ENCODE assay signal across 8 cellular contexts in genomic region chr1:116377564-116378529, GRCh38. TPM values are rescaled to one million over a fixed set of nuclear protein-coding genes. Genes with fewer than 3 reads are reported as not detected.
DNase-seq lines count a peak whose midpoint lies in the region; ATAC-seq and TF ChIP-seq lines count a peak whose summit lies in the region.

No MANE protein-coding gene starts in this region.

- H3K36me3 ChIP-seq in heart right ventricle = no peaks in the 10 kb centered on the region
- no peaks in the 10 kb centered on the region for H3K36me3 ChIP-seq in MM.1S (replicated peaks; ENCODE audit: insufficient read depth, low read length)

- TF ChIP-seq CTCF in heart right ventricle (IDR thresholded peaks at IDR 0.05) (no peak), MM.1S (IDR thresholded peaks at IDR 0.05; ENCODE audit: low read length) (no peak)

- WGBS in heart right ventricle, 2 donors = 25 to 32% methylated on average over 13 of the region's 13 CpGs

- intact Hi-C loops in heart right ventricle (cut with DNase I) = loop anchor here in 7 of 10 donors (5.0 kb wide), 6 partner anchors 34 to 226 kb away; partner anchors contain the start of gene CD58 (in 1 of the 7)

- H3K4me3 Mint-ChIP-seq in activated naive CD8-positive, alpha-beta T cell treated with anti-CD3 and anti-CD28 coated beads, Interleukin-2, amount 50 U/mL, for 24 hours = peak overlapping the region; percentile 97

- H3K27ac Mint-ChIP-seq in activated naive CD8-positive, alpha-beta T cell treated with anti-CD3 and anti-CD28 coated beads, Interleukin-2, amount 50 U/mL, for 24 hours = peak overlapping the region; percentile 89

- H3K27ac ChIP-seq in heart right ventricle (peak overlapping the region; percentile 91 to 98 (median 97)), MM.1S (ENCODE audit: low read length) (no peak overlapping the region)

- no peaks in the 10 kb centered on the region for H4K20me1 ChIP-seq in MM.1S (ENCODE audit: insufficient read depth, low read length)

- DNase-seq in AG20443 (ENCODE audit: low spot score) (peak; percentile 66), NOMO-1 treated with dmso at 0.1 percent for 144 hours (lab: John Stamatoyannopoulos, UW; ENCODE audit: unreplicated experiment) (peak; percentile 74), heart right ventricle (peak; percentile 57 to 62), putamen (ENCODE audit: low spot score) (peak; percentile 79), MM.1S (no peak)
- peak; percentile 30 for DNase-seq in activated naive CD8-positive, alpha-beta T cell treated with anti-CD3 and anti-CD28 coated beads, Interleukin-2, amount 50 U/mL, for 24 hours

- H3K36me3 Mint-ChIP-seq in activated naive CD8-positive, alpha-beta T cell treated with anti-CD3 and anti-CD28 coated beads, Interleukin-2, amount 50 U/mL, for 24 hours (ENCODE audit: low read depth) = peaks cover 35% of the 10 kb centered on the region

- H3K27me3 ChIP-seq in heart right ventricle (no peaks in the 10 kb centered on the region), MM.1S (replicated peaks; ENCODE audit: insufficient read depth, low read length) (no peaks in the 10 kb centered on the region)

- peaks cover 82% of the 10 kb centered on the region for H3K4me1 Mint-ChIP-seq in activated naive CD8-positive, alpha-beta T cell treated with anti-CD3 and anti-CD28 coated beads, Interleukin-2, amount 50 U/mL, for 24 hours

- no peaks in the 10 kb centered on the region for H3K9me3 Mint-ChIP-seq in activated naive CD8-positive, alpha-beta T cell treated with anti-CD3 and anti-CD28 coated beads, Interleukin-2, amount 50 U/mL, for 24 hours

- H2AFZ ChIP-seq in MM.1S (ENCODE audit: low read length) = no peak overlapping the region

- H3K9me3 ChIP-seq in heart right ventricle = no peaks in the 10 kb centered on the region
- no peaks in the 10 kb centered on the region for H3K9me3 ChIP-seq in MM.1S (replicated peaks; ENCODE audit: insufficient read depth, low read length)

- no peaks in the 10 kb centered on the region for H3K9me2 ChIP-seq in MM.1S (replicated peaks; ENCODE audit: insufficient read depth, low read length)

- H3K79me2 ChIP-seq in MM.1S (ENCODE audit: low read length) = peaks cover 91% of the 10 kb centered on the region

- H3K4me3 ChIP-seq in heart right ventricle (peak overlapping the region in 7 of 10 donors; percentile 3 to 88 (median 29)), MM.1S (ENCODE audit: low read length) (no peak overlapping the region)

- H3K4me1 ChIP-seq in heart right ventricle = peaks cover 28 to 92% (median 86%) of the 10 kb centered on the region in 9 donors
- peaks cover 11% of the 10 kb centered on the region; the same call in 1 of the 2 replicates for H3K4me1 ChIP-seq in MM.1S (ENCODE audit: low read length)

- ATAC-seq in GM18858 (IDR thresholded peaks at IDR 0.05; ENCODE audit: unreplicated experiment) (peak; percentile 76), HG03045 (IDR thresholded peaks at IDR 0.05; ENCODE audit: unreplicated experiment) (peak; percentile 53), heart right ventricle (peak in 7 of 8 donors; percentile 18 to 51 (median 47))
- ATAC-seq in activated naive CD8-positive, alpha-beta T cell treated with anti-CD3 and anti-CD28 coated beads, Interleukin-2, amount 50 U/mL, for 24 hours = peak; percentile 85

- H3K4me2 ChIP-seq in MM.1S (ENCODE audit: low read depth, low read length) = no peak overlapping the region

- no peaks in the 10 kb centered on the region for H3F3A ChIP-seq in MM.1S (ENCODE audit: insufficient read depth, low read length)

- no peaks in the 10 kb centered on the region for H3K27me3 Mint-ChIP-seq in activated naive CD8-positive, alpha-beta T cell treated with anti-CD3 and anti-CD28 coated beads, Interleukin-2, amount 50 U/mL, for 24 hours

- H3K9ac ChIP-seq in MM.1S (ENCODE audit: low read length) = no peak overlapping the region

RNA-seq across cellular contexts. Expression of gene ATP1A1, which starts 4.8 kb away (rescaled TPM):
- total RNA-seq in heart right ventricle = 100 to 1,000 TPM; 153 to 403 (median 203) TPM
- 100 to 1,000 TPM in 1 of 2 donors, 10 to 100 TPM in 1; 73.6 to 624 TPM for polyA plus RNA-seq in heart right ventricle
